ENCODE assay signal across 26 cellular contexts in the genomic region with DNA sequence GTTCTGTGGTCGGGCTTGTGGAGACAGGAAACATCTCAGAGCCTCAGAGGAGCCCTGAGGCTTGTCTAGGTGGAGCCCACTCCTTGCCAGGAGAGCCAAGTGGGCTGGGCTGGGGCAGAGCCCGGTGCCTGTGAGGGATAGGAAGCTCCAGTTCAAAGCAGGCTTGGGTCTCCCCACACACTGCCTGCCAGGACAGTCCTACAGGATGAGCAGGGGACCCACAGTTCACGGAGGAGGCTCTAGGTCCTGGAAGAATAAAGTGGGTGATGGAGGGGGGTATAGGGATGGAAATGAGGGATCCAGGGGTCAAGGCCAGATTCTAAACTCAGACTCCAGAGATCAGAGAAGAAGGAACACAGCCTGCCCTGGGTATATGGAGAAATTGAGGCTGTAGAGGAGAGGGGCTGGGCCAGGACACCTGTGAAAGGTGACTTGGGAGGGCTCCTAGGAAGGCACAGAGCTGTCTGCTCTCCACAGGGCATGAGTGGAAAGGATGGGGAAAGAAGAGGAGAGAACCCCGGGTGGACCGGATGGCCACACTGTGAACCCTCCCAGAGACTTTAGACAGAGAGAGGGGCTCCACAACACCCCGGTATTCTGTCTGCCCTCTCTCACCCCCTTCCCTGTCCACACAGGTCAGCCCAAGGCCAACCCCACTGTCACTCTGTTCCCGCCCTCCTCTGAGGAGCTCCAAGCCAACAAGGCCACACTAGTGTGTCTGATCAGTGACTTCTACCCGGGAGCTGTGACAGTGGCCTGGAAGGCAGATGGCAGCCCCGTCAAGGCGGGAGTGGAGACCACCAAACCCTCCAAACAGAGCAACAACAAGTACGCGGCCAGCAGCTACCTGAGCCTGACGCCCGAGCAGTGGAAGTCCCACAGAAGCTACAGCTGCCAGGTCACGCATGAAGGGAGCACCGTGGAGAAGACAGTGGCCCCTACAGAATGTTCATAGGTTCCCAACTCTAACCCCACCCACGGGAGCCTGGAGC. TPM values are rescaled to one million over a fixed set of nuclear protein-coding genes. Genes with fewer than 3 reads are reported as not detected.
DNase-seq lines count a peak whose midpoint lies in the region; ATAC-seq and TF ChIP-seq lines count a peak whose summit lies in the region.
"Had no signal": no experiment of that assay in that cellular context is flagged by ENCODE, and none has a peak within 500 bp of the region (broad histone marks: within the 10 kb centered on the region; RNA-seq: fewer than 3 reads in every experiment).

No MANE protein-coding gene starts in this region.

- H3K9me3 Mint-ChIP-seq in dendritic cell treated with granulocyte-macrophage colony-stimulating factor and Interleukin-4, amounts not matched to agents 40 ng/mL and 50 ng/mL, for 4 days, result no peaks in the 10 kb centered on the region
- H3K9me3 Mint-ChIP-seq: natural killer cell treated with Interleukin-12 subunit alpha and Interleukin-12 subunit beta and Interleukin-15 and Interleukin-18, amount 100 ng/mL, for 72 hours had no signal

- ATAC-seq in sciatic nerve (no peak), GM18870 (IDR thresholded peaks at IDR 0.05; ENCODE audit: unreplicated experiment) (no peak)
- ATAC-seq: PC-3 had no signal

- peaks cover 27% of the 10 kb centered on the region for H3K27me3 Mint-ChIP-seq in dendritic cell treated with granulocyte-macrophage colony-stimulating factor and Interleukin-4, amounts not matched to agents 40 ng/mL and 50 ng/mL, for 4 days

- TF ChIP-seq POLR2A in GM15510 (IDR thresholded peaks at IDR 0.05; ENCODE audit: borderline replicate concordance, extremely low read depth, insufficient read length), result peak; percentile 38

- H3K4me1 Mint-ChIP-seq in dendritic cell treated with granulocyte-macrophage colony-stimulating factor and Interleukin-4, amounts not matched to agents 40 ng/mL and 50 ng/mL, for 4 days (ENCODE audit: low read depth), result peaks cover 18% of the 10 kb centered on the region

- peak overlapping the region; percentile 47 for H3K27ac Mint-ChIP-seq in dendritic cell treated with granulocyte-macrophage colony-stimulating factor and Interleukin-4, amounts not matched to agents 40 ng/mL and 50 ng/mL, for 4 days
- H3K27ac Mint-ChIP-seq: natural killer cell treated with Interleukin-12 subunit alpha and Interleukin-12 subunit beta and Interleukin-15 and Interleukin-18, amount 100 ng/mL, for 72 hours had no signal

- H3K4me3 Mint-ChIP-seq in dendritic cell treated with granulocyte-macrophage colony-stimulating factor and Interleukin-4, amounts not matched to agents 40 ng/mL and 50 ng/mL, for 4 days, result no peak overlapping the region
- H3K4me3 Mint-ChIP-seq: natural killer cell treated with Interleukin-12 subunit alpha and Interleukin-12 subunit beta and Interleukin-15 and Interleukin-18, amount 100 ng/mL, for 72 hours had no signal

- H3K36me3 Mint-ChIP-seq in dendritic cell treated with granulocyte-macrophage colony-stimulating factor and Interleukin-4, amounts not matched to agents 40 ng/mL and 50 ng/mL, for 4 days (ENCODE audit: low read depth), result no peaks in the 10 kb centered on the region
- H3K36me3 Mint-ChIP-seq: natural killer cell treated with Interleukin-12 subunit alpha and Interleukin-12 subunit beta and Interleukin-15 and Interleukin-18, amount 100 ng/mL, for 72 hours had no signal

- peak; percentile 17 for DNase-seq in activated CD4-positive, CD25-positive, alpha-beta regulatory T cell treated with anti-CD3 and anti-CD28 coated beads, Interleukin-2, amount 50 U/mL, for 72 hours
- no peak for DNase-seq in activated CD4-positive, CD25-positive, alpha-beta regulatory T cell (lab: John Stamatoyannopoulos, UW)
- DNase-seq in sciatic nerve (ENCODE audit: low spot score), result peak; percentile 39
- DNase-seq in NCI-H748 treated with DMSO at 0.1 percent for 48 hours (lab: John Stamatoyannopoulos, UW), result no peak
- no peak for DNase-seq in nucleus accumbens (lab: John Stamatoyannopoulos, UW)
- DNase-seq: activated CD4-positive, alpha-beta T cell treated with anti-CD3 and anti-CD28 coated beads, Interleukin-2, amount 50 U/mL, for 4 hours; AML-193; brain microvascular endothelial cell; KBM-7; kidney glomerular epithelial cell; mesendoderm; NCI-H187 treated with DMSO at 0.1 percent for 48 hours; NCI-H2227 treated with DMSO at 0.1 percent for 48 hours; NCI-H82; PC-3; SIG-M5; stomach had no signal

- intact Hi-C loops in dendritic cell treated with granulocyte-macrophage colony-stimulating factor and Interleukin-4, amounts not matched to agents 40 ng/mL and 50 ng/mL, for 4 days (cut with micrococcal nuclease), result no loop called here
- intact Hi-C loops in sciatic nerve (cut with DNase I), result no loop called here

RNA-seq across cellular contexts. Expression of a gene that starts 7.4 kb away (rescaled TPM):
- 0.62 TPM for total RNA-seq in sciatic nerve
- total RNA-seq: Caco-2; fibroblast of lung; glomerular endothelial cell; PC-3; prostate gland; T-helper 1 cell treated with Interleukin-12 subunit alpha and Interleukin-12 subunit beta and Interleukin-4 antibody, amounts not matched to agents 30 ng/mL and 1 ng/mL, for 36 hours had no signal

Comparison
In these comparisons a context has a peak if more than half of its experiments do, and no peak if none do; other contexts are left out.
1. DNase-seq: peak in activated CD4-positive, CD25-positive, alpha-beta regulatory T cell treated with anti-CD3 and anti-CD28 coated beads, Interleukin-2, amount 50 U/mL, for 72 hours (single experiment) and sciatic nerve (single experiment); none in activated CD4-positive, CD25-positive, alpha-beta regulatory T cell (0 of 4), NCI-H748 treated with DMSO at 0.1 percent for 48 hours (single experiment) and nucleus accumbens (0 of 56).